10 cellular contexts compared by ENCODE assay signal in genomic region chr16:1535391-1536291, GRCh38. TPM values are rescaled to one million over a fixed set of nuclear protein-coding genes. Genes with fewer than 3 reads are reported as not detected.
A peak's percentile ranks its signal among the peaks of the same experiment; 100 is the strongest.
DNase-seq lines count a peak whose midpoint lies in the region; ATAC-seq and TF ChIP-seq lines count a peak whose summit lies in the region.
"Had no signal": no experiment of that assay in that cellular context is flagged by ENCODE, and none has a peak within 500 bp of the region (broad histone marks: within the 10 kb centered on the region; RNA-seq: fewer than 3 reads in every experiment).

No MANE protein-coding gene starts in this region.

- no peaks in the 10 kb centered on the region for H3K27me3 ChIP-seq in right atrium auricular region

- ATAC-seq in GM18498 (IDR thresholded peaks at IDR 0.05; ENCODE audit: unreplicated experiment), result no peak
- ATAC-seq: GM12878 had no signal

- H3K4me3 ChIP-seq in HFF-Myc (replicated peaks; ENCODE audit: low read depth, low read length), result peak overlapping the region; percentile 85
- H3K4me3 ChIP-seq in right atrium auricular region, result peak overlapping the region; percentile 56 to 66
- H3K4me3 ChIP-seq: GM12878 had no signal

- no peaks in the 10 kb centered on the region for H3K9me3 ChIP-seq in right atrium auricular region

- DNase-seq in HFF-Myc (ENCODE audit: extremely low read depth, low read depth) (no peak), right atrium auricular region (ENCODE audit: low spot score) (no peak), NCI-H524 treated with DMSO at 0.1 percent for 48 hours (lab: John Stamatoyannopoulos, UW) (no peak), pons (ENCODE audit: low spot score) (no peak), NOMO-1 treated with dmso at 0.1 percent for 144 hours (lab: John Stamatoyannopoulos, UW; ENCODE audit: unreplicated experiment) (no peak)
- peak; percentile 38 for DNase-seq in activated naive CD4-positive, alpha-beta T cell treated with anti-CD3 and anti-CD28 coated beads, Interleukin-2, amount 50 U/mL, for 16 hours
- DNase-seq in stimulated activated CD8-positive, alpha-beta memory T cell treated with anti-CD3 and anti-CD28 coated beads, Interleukin-4, amount 100 ng/mL, for 48 hours, result peak; percentile 49
- DNase-seq: NCI-H226 had no signal

- H3K27ac ChIP-seq in right atrium auricular region, result peak overlapping the region; percentile 88 to 96

- H3K36me3 ChIP-seq in right atrium auricular region, result peaks cover 30% of the 10 kb centered on the region

- TF ChIP-seq CTCF in HFF-Myc (IDR thresholded peaks at IDR 0.05; ENCODE audit: low read depth, low read length, missing control alignments) (no peak), right atrium auricular region (IDR thresholded peaks at IDR 0.05) (no peak)

- peaks cover 3 to 77% of the 10 kb centered on the region in 2 donors for H3K4me1 ChIP-seq in right atrium auricular region

RNA-seq across cellular contexts. Expression of gene TMEM204, which starts 2.2 kb away (rescaled TPM):
- total RNA-seq in right atrium auricular region, result 10 to 100 TPM; 35.1 to 42.2 TPM

RNA-seq across cellular contexts. Expression of gene TELO2, which starts 42.5 kb away (rescaled TPM):
- total RNA-seq in right atrium auricular region, result 10 to 100 TPM; 11.3 to 11.5 TPM

RNA-seq across cellular contexts. Expression of gene PTX4, which starts 46.9 kb away (rescaled TPM):
- total RNA-seq in right atrium auricular region, result under 1 TPM in 1 of 2 donors, not detected in 1; 0.24 TPM
- total RNA-seq: GM12878 had no signal

Comparison
In these comparisons a context has a peak if more than half of its experiments do, and no peak if none do; other contexts are left out.
1. DNase-seq: peak in activated naive CD4-positive, alpha-beta T cell treated with anti-CD3 and anti-CD28 coated beads, Interleukin-2, amount 50 U/mL, for 16 hours (single experiment) and stimulated activated CD8-positive, alpha-beta memory T cell treated with anti-CD3 and anti-CD28 coated beads, Interleukin-4, amount 100 ng/mL, for 48 hours (single experiment); none in HFF-Myc (single experiment), right atrium auricular region (single experiment), NCI-H524 treated with DMSO at 0.1 percent for 48 hours (single experiment), pons (single experiment) and NOMO-1 treated with dmso at 0.1 percent for 144 hours (single experiment).